In genomic region chr1:168137515-168137821, GRCh38 we compare ENCODE assay signal across 1 cellular context.
TF ChIP-seq lines count a peak whose summit lies in the region.

No MANE protein-coding gene starts in this region.

TF ChIP-seq in GM12878, 131 proteins besides CTCF, POLR2A, EP300 and RAD21 (continued from another document):
- TF ChIP-seq SUZ12 (IDR thresholded peaks at IDR 0.05; ENCODE audit: unreplicated experiment) (no peak), BCL11A (IDR thresholded peaks at IDR 0.05; ENCODE audit: low read depth, low read length) (no peak), ZBTB33 (IDR thresholded peaks at IDR 0.05) (no peak), JUNB (IDR thresholded peaks at IDR 0.05) (no peak), CHD4 (IDR thresholded peaks at IDR 0.05) (no peak), SMAD5 (IDR thresholded peaks at IDR 0.05; ENCODE audit: low read depth) (no peak), MEF2A (IDR thresholded peaks at IDR 0.05; ENCODE audit: insufficient read depth, low read depth, low read length) (no peak)
- TF ChIP-seq, protein P1, sequence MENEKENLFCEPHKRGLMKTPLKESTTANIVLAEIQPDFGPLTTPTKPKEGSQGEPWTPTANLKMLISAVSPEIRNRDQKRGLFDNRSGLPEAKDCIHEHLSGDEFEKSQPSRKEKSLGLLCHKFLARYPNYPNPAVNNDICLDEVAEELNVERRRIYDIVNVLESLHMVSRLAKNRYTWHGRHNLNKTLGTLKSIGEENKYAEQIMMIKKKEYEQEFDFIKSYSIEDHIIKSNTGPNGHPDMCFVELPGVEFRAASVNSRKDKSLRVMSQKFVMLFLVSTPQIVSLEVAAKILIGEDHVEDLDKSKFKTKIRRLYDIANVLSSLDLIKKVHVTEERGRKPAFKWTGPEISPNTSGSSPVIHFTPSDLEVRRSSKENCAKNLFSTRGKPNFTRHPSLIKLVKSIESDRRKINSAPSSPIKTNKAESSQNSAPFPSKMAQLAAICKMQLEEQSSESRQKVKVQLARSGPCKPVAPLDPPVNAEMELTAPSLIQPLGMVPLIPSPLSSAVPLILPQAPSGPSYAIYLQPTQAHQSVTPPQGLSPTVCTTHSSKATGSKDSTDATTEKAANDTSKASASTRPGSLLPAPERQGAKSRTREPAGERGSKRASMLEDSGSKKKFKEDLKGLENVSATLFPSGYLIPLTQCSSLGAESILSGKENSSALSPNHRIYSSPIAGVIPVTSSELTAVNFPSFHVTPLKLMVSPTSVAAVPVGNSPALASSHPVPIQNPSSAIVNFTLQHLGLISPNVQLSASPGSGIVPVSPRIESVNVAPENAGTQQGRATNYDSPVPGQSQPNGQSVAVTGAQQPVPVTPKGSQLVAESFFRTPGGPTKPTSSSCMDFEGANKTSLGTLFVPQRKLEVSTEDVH (IDR thresholded peaks at IDR 0.05; ENCODE audit: low read depth, partially characterized antibody), result no peak
- TF ChIP-seq, protein P2, sequence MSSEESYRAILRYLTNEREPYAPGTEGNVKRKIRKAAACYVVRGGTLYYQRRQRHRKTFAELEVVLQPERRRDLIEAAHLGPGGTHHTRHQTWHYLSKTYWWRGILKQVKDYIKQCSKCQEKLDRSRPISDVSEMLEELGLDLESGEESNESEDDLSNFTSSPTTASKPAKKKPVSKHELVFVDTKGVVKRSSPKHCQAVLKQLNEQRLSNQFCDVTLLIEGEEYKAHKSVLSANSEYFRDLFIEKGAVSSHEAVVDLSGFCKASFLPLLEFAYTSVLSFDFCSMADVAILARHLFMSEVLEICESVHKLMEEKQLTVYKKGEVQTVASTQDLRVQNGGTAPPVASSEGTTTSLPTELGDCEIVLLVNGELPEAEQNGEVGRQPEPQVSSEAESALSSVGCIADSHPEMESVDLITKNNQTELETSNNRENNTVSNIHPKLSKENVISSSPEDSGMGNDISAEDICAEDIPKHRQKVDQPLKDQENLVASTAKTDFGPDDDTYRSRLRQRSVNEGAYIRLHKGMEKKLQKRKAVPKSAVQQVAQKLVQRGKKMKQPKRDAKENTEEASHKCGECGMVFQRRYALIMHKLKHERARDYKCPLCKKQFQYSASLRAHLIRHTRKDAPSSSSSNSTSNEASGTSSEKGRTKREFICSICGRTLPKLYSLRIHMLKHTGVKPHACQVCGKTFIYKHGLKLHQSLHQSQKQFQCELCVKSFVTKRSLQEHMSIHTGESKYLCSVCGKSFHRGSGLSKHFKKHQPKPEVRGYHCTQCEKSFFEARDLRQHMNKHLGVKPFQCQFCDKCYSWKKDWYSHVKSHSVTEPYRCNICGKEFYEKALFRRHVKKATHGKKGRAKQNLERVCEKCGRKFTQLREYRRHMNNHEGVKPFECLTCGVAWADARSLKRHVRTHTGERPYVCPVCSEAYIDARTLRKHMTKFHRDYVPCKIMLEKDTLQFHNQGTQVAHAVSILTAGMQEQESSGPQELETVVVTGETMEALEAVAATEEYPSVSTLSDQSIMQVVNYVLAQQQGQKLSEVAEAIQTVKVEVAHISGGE (CRISPR knock-in tag; IDR thresholded peaks at IDR 0.05), result no peak
